In the genomic region with DNA sequence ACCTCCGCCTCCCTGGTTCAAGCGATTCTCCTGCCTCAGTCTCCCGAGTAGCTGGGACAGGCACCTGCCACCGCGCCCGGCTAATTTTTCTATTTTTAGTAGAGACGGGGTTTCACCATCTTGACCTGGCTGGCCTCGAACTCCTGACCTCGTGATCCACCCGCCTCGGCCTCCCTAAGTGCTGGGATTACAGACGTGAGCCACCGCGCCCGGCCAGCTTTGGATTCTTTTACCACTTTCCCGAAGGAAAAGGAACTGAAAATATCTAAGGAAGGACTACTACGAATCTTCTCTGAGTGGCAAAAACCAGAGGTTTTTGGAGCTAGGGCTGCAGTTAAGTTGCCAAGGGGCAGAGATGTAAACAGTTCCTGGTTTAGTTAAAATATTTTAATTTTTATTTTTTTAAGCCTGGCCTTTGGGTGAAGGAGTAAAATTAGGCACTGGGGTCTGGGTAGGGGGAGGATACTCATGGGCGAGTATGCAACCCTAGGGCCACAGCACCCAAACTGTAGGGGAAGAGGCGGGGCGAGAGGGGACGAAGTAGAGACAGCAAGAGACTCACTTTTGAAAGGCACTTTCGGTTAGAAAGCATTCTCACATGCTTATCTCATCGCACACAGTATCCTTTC, we compare ENCODE assay signal across 8 cellular contexts.
DNase-seq lines count a peak whose midpoint lies in the region.

No MANE protein-coding gene starts in this region.

- H3K27me3 ChIP-seq in HUES6 (ENCODE audit: control insufficient read depth, insufficient read depth, low read length), result no peaks in the 10 kb centered on the region
- H3K27me3 ChIP-seq in iPS-18a (ENCODE audit: control insufficient read depth, insufficient read depth, low read length), result no peaks in the 10 kb centered on the region

- peak overlapping the region; percentile 90 for H3K4me3 Mint-ChIP-seq in activated naive CD8-positive, alpha-beta T cell

- DNase-seq in stimulated activated CD4-positive, alpha-beta T cell treated with anti-CD3 and anti-CD28 coated beads, Interleukin-2, amount 100 ng/mL, for 24 hours, result peak; percentile 40 to 46
- DNase-seq in NCI-H748 treated with DMSO at 0.1 percent for 48 hours (lab: John Stamatoyannopoulos, UW) (no peak), DMS153 (lab: John Stamatoyannopoulos, UW) (no peak), AG08396 (ENCODE audit: low spot score) (no peak)

- H3K4me3 ChIP-seq in HUES6 (ENCODE audit: low read depth, low read length) (peak overlapping the region; percentile 84), iPS-18a (ENCODE audit: low read length) (peak overlapping the region; percentile 88)

- H3K36me3 ChIP-seq in ES-I3 (ENCODE audit: insufficient read depth, low read length), result peaks cover 5% of the 10 kb centered on the region; the same call in 1 of the 2 replicates
- H3K36me3 ChIP-seq in HUES6 (ENCODE audit: control insufficient read depth, insufficient read depth, low read length), result peaks cover 5% of the 10 kb centered on the region; the same call in 1 of the 2 replicates
- H3K36me3 ChIP-seq in iPS-18a (ENCODE audit: control insufficient read depth, low read depth, low read length), result no peaks in the 10 kb centered on the region

- peak overlapping the region; percentile 96 for H3K27ac Mint-ChIP-seq in activated naive CD8-positive, alpha-beta T cell

- H3K27ac ChIP-seq in HUES6 (ENCODE audit: low read depth, low read length) (peak overlapping the region; percentile 63), iPS-18a (ENCODE audit: low read length) (peak overlapping the region; percentile 92)

- H3K4me1 Mint-ChIP-seq in activated naive CD8-positive, alpha-beta T cell (ENCODE audit: low read depth), result peaks cover 71% of the 10 kb centered on the region

- H3K9me3 ChIP-seq in ES-I3 (ENCODE audit: control insufficient read depth, insufficient read depth, low read length), result no peaks in the 10 kb centered on the region
- H3K9me3 ChIP-seq in HUES6 (ENCODE audit: control insufficient read depth, insufficient read depth, low read depth, low read length), result no peaks in the 10 kb centered on the region
- H3K9me3 ChIP-seq in iPS-18a (ENCODE audit: control insufficient read depth, low read depth, low read length), result no peaks in the 10 kb centered on the region

- no peaks in the 10 kb centered on the region for H3K9me3 Mint-ChIP-seq in activated naive CD8-positive, alpha-beta T cell (ENCODE audit: low read depth)

- H3K9ac ChIP-seq in ES-I3 (ENCODE audit: low read depth, low read length) (peak overlapping the region; percentile 98), HUES6 (ENCODE audit: low read length) (peak overlapping the region; percentile 65), iPS-18a (ENCODE audit: low read length) (peak overlapping the region; percentile 89)

- H3K36me3 Mint-ChIP-seq in activated naive CD8-positive, alpha-beta T cell, result peaks cover 11% of the 10 kb centered on the region

- 0 out of 2 replicates have a peak, but pooled peaks cover 5% of the 10 kb centered on the region for H3K4me1 ChIP-seq in ES-I3 (ENCODE audit: insufficient read depth, low read length)
- peaks cover 7% of the 10 kb centered on the region; the same call in 1 of the 2 replicates for H3K4me1 ChIP-seq in HUES6 (ENCODE audit: control insufficient read depth, insufficient read depth, low read length)
- H3K4me1 ChIP-seq in iPS-18a (ENCODE audit: control insufficient read depth, low read depth, low read length), result peaks cover 15% of the 10 kb centered on the region

- no peaks in the 10 kb centered on the region for H3K27me3 Mint-ChIP-seq in activated naive CD8-positive, alpha-beta T cell

Comparison
In these comparisons a context has a peak if more than half of its experiments do, and no peak if none do; other contexts are left out.
1. DNase-seq: peak in stimulated activated CD4-positive, alpha-beta T cell treated with anti-CD3 and anti-CD28 coated beads, Interleukin-2, amount 100 ng/mL, for 24 hours (2 of 2); none in NCI-H748 treated with DMSO at 0.1 percent for 48 hours (single experiment), DMS153 (single experiment) and AG08396 (single experiment).
2. Peak in every context shown above with its lines, with median percentiles within 50 percentile points of each other: H3K9ac ChIP-seq.